Comparison of ENCODE assay signal across 19 cellular contexts in the genomic region with DNA sequence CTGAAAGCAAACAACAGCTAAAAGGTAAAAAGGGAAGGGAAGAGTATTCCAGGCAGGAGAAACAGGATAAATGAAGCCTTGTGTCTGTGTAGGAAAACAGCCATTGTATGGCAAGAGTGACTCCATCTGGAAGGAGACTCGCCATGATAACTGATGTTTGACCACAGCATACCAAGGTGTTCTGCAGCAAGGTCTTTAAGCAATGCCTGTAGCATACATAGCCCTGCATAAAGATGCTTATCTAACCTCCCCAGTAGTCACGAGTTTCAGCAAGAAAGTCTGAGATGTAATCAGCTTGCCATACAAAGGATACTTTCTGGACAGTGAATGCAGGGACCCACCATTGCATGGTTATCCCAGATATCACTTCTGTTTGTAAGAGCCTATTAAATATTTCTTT. TPM values are rescaled to one million over a fixed set of nuclear protein-coding genes. Genes with fewer than 3 reads are reported as not detected.
DNase-seq lines count a peak whose midpoint lies in the region; ATAC-seq and TF ChIP-seq lines count a peak whose summit lies in the region.
"Had no signal": no experiment of that assay in that cellular context is flagged by ENCODE, and none has a peak within 500 bp of the region (broad histone marks: within the 10 kb centered on the region; RNA-seq: fewer than 3 reads in every experiment).

No MANE protein-coding gene starts in this region.

- TF ChIP-seq CTCF in mammary epithelial cell (conservative IDR thresholded peaks at IDR 0.05 in 1 of 2, IDR thresholded peaks at IDR 0.05 in 1 of 2; ENCODE audit: extremely low read depth in 1 of 2, insufficient read depth in 1 of 2, low read depth in 1 of 2, low read length in 2 of 2) (no peak), breast epithelium (IDR thresholded peaks at IDR 0.05) (no peak), fibroblast of villous mesenchyme (IDR thresholded peaks at IDR 0.05; ENCODE audit: insufficient read depth, low read depth, low read length) (no peak)

- CTCF ChIA-PET in mammary epithelial cell (lab: Charles Lee; ENCODE audit: low non-redundant PET): no interaction called here

- TF ChIP-seq POLR2A in breast epithelium (IDR thresholded peaks at IDR 0.05): no peak

- no peak overlapping the region for H4K12ac ChIP-seq in trophoblast cell (ENCODE audit: low read depth, low read length)

- 64% methylated on average over 2 of the region's 2 CpGs for WGBS in mammary epithelial cell (ENCODE audit: low coverage, missing lambda C conversion rate)
- no CpG with 5 or more reads among the region's 2 CpGs for WGBS in trophoblast cell (ENCODE audit: extremely low coverage, insufficient coverage, insufficient read length)

- H2AFZ ChIP-seq in mammary epithelial cell (ENCODE audit: low read depth, low read length) (no peak overlapping the region), trophoblast cell (ENCODE audit: insufficient read depth, low read length, poor library complexity) (no peak overlapping the region)
- H2AFZ ChIP-seq: GM23248 had no signal

- peak overlapping the region; percentile 71 for H3K14ac ChIP-seq in trophoblast cell (ENCODE audit: low read length)

- H4K91ac ChIP-seq in trophoblast cell (ENCODE audit: low read depth, low read length): peak overlapping the region; percentile 84

- H3K4me3 ChIP-seq in mammary epithelial cell (replicated peaks in 1 of 3; ENCODE audit: insufficient read depth in 1 of 3, low read depth in 2 of 3, low read length in 3 of 3) (no peak overlapping the region), breast epithelium (no peak overlapping the region), fibroblast of villous mesenchyme (ENCODE audit: low read depth, low read length) (no peak overlapping the region), trophoblast cell (ENCODE audit: low read depth, low read length) (no peak overlapping the region)
- H3K4me3 ChIP-seq: BLaER1, GM12878, GM23248 had no signal

- in situ Hi-C loops in mammary epithelial cell (cut with MboI; ENCODE audit: low sequenced_read_pairs in 2 of 2): loop anchor here in 1 of 2 donors (25.0 kb wide), 1 partner anchor 794 kb away; no protein-coding TSS in a partner anchor

- peaks cover 17% of the 10 kb centered on the region for H3K79me1 ChIP-seq in trophoblast cell (ENCODE audit: low read length)

- ATAC-seq in HG03342 (IDR thresholded peaks at IDR 0.05; ENCODE audit: unreplicated experiment): no peak
- ATAC-seq: CD8-positive, alpha-beta T cell; GM12878 had no signal

- H3K36me3 ChIP-seq in mammary epithelial cell (ENCODE audit: insufficient read depth, low read length) (no peaks in the 10 kb centered on the region), breast epithelium (no peaks in the 10 kb centered on the region), trophoblast cell (ENCODE audit: control insufficient read depth in 1 of 2, insufficient read depth in 2 of 2, low read length in 2 of 2) (no peaks in the 10 kb centered on the region)
- H3K36me3 ChIP-seq: BLaER1 had no signal

- no peaks in the 10 kb centered on the region for H3K79me2 ChIP-seq in mammary epithelial cell (ENCODE audit: insufficient read depth, low read length)
- H3K79me2 ChIP-seq in trophoblast cell (ENCODE audit: control insufficient read depth, insufficient read depth, low read length, poor library complexity): no peaks in the 10 kb centered on the region

- no peak overlapping the region for H3K4ac ChIP-seq in trophoblast cell (ENCODE audit: low read depth, low read length)

- no peaks in the 10 kb centered on the region for H3K4me1 ChIP-seq in mammary epithelial cell (ENCODE audit: insufficient read depth, low read length)
- no peaks in the 10 kb centered on the region for H3K4me1 ChIP-seq in breast epithelium
- H3K4me1 ChIP-seq in trophoblast cell (ENCODE audit: control insufficient read depth in 1 of 2, insufficient read depth in 2 of 2, low read length in 2 of 2): peaks cover 0 to 3% of the 10 kb centered on the region in 2 experiments
- H3K4me1 ChIP-seq: BLaER1, Caco-2 had no signal

- dilution Hi-C loops in mammary epithelial cell (cut with HindIII; ENCODE audit: low sequenced_read_pairs): no loop called here

- H3K27ac ChIP-seq in mammary epithelial cell (ENCODE audit: insufficient read depth, low read depth, low read length): no peak overlapping the region
- H3K27ac ChIP-seq in breast epithelium: no peak overlapping the region
- peak overlapping the region; percentile 95 for H3K27ac ChIP-seq in trophoblast cell (ENCODE audit: low read depth, low read length)
- H3K27ac ChIP-seq: 22Rv1, BLaER1, C4-2B, GM23248 had no signal

- peak overlapping the region; percentile 97 for H2BK5ac ChIP-seq in trophoblast cell (ENCODE audit: low read depth, low read length, poor library complexity)

- no peak overlapping the region for H2AK5ac ChIP-seq in trophoblast cell (ENCODE audit: low read length)

- BruUV-seq in mammary epithelial cell (replicated peaks; lab: Mats Ljungman, UMichigan): no TSS peak

- H3K4me2 ChIP-seq in mammary epithelial cell (ENCODE audit: insufficient read depth, low read depth, low read length): no peak overlapping the region
- H3K4me2 ChIP-seq in trophoblast cell (ENCODE audit: low read length): no peak overlapping the region
- H3K4me2 ChIP-seq: BLaER1 had no signal

- no peaks in the 10 kb centered on the region for H4K20me1 ChIP-seq in mammary epithelial cell (ENCODE audit: insufficient read depth, low read length)
- H4K20me1 ChIP-seq: BLaER1 had no signal

- peak overlapping the region; percentile 74 for H4K8ac ChIP-seq in trophoblast cell (ENCODE audit: low read depth, low read length)

- peak overlapping the region; percentile 93 for H2BK120ac ChIP-seq in trophoblast cell (ENCODE audit: insufficient read depth, low read length, poor library complexity)

- no peak overlapping the region for H2BK12ac ChIP-seq in trophoblast cell (ENCODE audit: low read length)

- H3K23ac ChIP-seq in trophoblast cell (ENCODE audit: low read length): no peak overlapping the region

- no peaks in the 10 kb centered on the region for H3K27me3 ChIP-seq in mammary epithelial cell (ENCODE audit: insufficient read depth, low read length)
- H3K27me3 ChIP-seq in breast epithelium: no peaks in the 10 kb centered on the region
- H3K27me3 ChIP-seq in trophoblast cell (ENCODE audit: insufficient read depth, low read length): no peaks in the 10 kb centered on the region
- H3K27me3 ChIP-seq: BLaER1 had no signal

- DNase-seq in mammary epithelial cell (peak; percentile 6), breast epithelium (ENCODE audit: low spot score in 2 of 2) (no peak), fibroblast of villous mesenchyme (ENCODE audit: low read depth) (peak; percentile 2), trophoblast cell (peak; percentile 55 to 83)
- no peak for DNase-seq in activated CD8-positive, alpha-beta memory T cell treated with anti-CD3 and anti-CD28 coated beads, Interleukin-2, amount 50 U/mL, for 4 hours
- DNase-seq: Caco-2; CD4-positive, CD25-positive, alpha-beta regulatory T cell; CD8-positive, alpha-beta T cell; DMS79; EL; GDM1; GM23248; H7; HCEC 1CT had no signal

- no peaks in the 10 kb centered on the region for H3K9me3 ChIP-seq in mammary epithelial cell (replicated peaks; ENCODE audit: insufficient read depth, low read length)
- H3K9me3 ChIP-seq in breast epithelium: no peaks in the 10 kb centered on the region
- H3K9me3 ChIP-seq in trophoblast cell (ENCODE audit: insufficient read depth, low read depth, low read length): no peaks in the 10 kb centered on the region
- H3K9me3 ChIP-seq: Caco-2 had no signal

- no peak overlapping the region for H3K9ac ChIP-seq in mammary epithelial cell (ENCODE audit: insufficient read depth, low read length)
- no peak overlapping the region for H3K9ac ChIP-seq in trophoblast cell (ENCODE audit: low read length)
- H3K9ac ChIP-seq: BLaER1, GM23248 had no signal

- H3K18ac ChIP-seq in trophoblast cell (ENCODE audit: low read length): no peak overlapping the region

- intact Hi-C loops in mammary epithelial cell (cut with micrococcal nuclease) (no loop called here), breast epithelium (cut with DNase I; ENCODE audit: low total_unique reads) (no loop called here)

RNA-seq across cellular contexts. Expression of a gene that starts 11.9 kb away (rescaled TPM):
- total RNA-seq in mammary epithelial cell: 10 to 100 TPM; 27.3 to 31.0 TPM
- 7.7 TPM for polyA plus RNA-seq in mammary epithelial cell
- 45.2 TPM for polyA minus RNA-seq in mammary epithelial cell
- total RNA-seq in breast epithelium: 10 to 100 TPM; 35.8 to 62.8 (median 40.3) TPM
- 20.6 and 28.9 TPM in 2 replicates for total RNA-seq in fibroblast of villous mesenchyme
- polyA plus RNA-seq in trophoblast cell (2013): 42.3 and 42.9 TPM in 2 replicates

Comparison
In these comparisons a context has a peak if more than half of its experiments do, and no peak if none do; other contexts are left out.
1. DNase-seq: peak in mammary epithelial cell (single experiment), fibroblast of villous mesenchyme (single experiment) and trophoblast cell (2 of 2); none in breast epithelium (0 of 2) and activated CD8-positive, alpha-beta memory T cell treated with anti-CD3 and anti-CD28 coated beads, Interleukin-2, amount 50 U/mL, for 4 hours (single experiment).